16 cellular contexts compared by ENCODE assay signal in the genomic region with DNA sequence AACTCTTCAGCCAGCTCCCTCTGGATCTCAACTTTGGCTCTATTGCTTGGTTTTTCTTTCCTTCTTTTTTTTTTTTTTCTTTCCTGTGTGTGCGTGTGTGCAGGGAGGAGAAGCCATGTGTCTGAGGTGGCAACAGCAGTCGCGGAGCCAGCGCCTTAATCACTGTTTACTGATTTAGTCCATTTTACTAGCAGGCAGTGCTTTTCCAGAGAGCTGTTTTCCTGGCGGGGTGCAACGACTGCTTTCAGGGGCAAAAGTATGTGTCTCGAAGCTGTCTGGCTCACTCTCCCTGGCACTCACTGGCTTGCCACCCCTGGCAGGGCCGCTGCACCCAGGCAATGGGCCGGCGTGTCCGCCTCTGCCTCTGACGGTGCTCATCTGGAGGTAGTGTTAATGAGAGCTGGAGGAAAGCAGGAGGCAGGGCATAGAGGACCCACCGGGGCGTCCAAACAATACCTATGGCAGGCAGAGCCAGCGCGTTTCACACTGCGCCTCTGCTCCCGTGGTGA.
DNase-seq lines count a peak whose midpoint lies in the region; ATAC-seq, FAIRE-seq and TF ChIP-seq lines count a peak whose summit lies in the region.
"Had no signal": no experiment of that assay in that cellular context is flagged by ENCODE, and none has a peak within 500 bp of the region (broad histone marks: within the 10 kb centered on the region; RNA-seq: fewer than 3 reads in every experiment).

No MANE protein-coding gene starts in this region.

- no peak overlapping the region for H4K91ac ChIP-seq in IMR-90 (ENCODE audit: insufficient read depth, low read depth, low read length)

- WGBS in A549 (ENCODE audit: missing lambda C conversion rate) = 74% methylated on average over 12 of the region's 18 CpGs
- 44% methylated on average over 3 of the region's 18 CpGs; no CpG with 5 or more reads in 1 of the 2 experiments for WGBS in IMR-90 (ENCODE audit: extremely low coverage in 2 of 2, insufficient read length in 1 of 2), 2 experiments

- H2BK20ac ChIP-seq in IMR-90 (ENCODE audit: low read depth, low read length) = no peak overlapping the region

- BruUV-seq in IMR-90 (replicated peaks; lab: Mats Ljungman, UMichigan) = no TSS peak

- H3K79me1 ChIP-seq in IMR-90 (ENCODE audit: low read depth in 1 of 2, low read length in 2 of 2) = no peaks in the 10 kb centered on the region

- DNase-seq in A549 (ENCODE audit: low read depth in 1 of 2, low spot score in 1 of 2) = no peak
- DNase-seq in IMR-90 = no peak
- DNase-seq in occipital lobe (lab: John Stamatoyannopoulos, UW) = peak; percentile 6
- DNase-seq in activated CD4-positive, alpha-beta T cell treated with anti-CD3 and anti-CD28 coated beads, Interleukin-2, amount 10 ng/mL, durations not matched to agents 7 days and 5 days = no peak
- DNase-seq in NCI-H187 treated with DMSO at 0.1 percent for 48 hours (lab: John Stamatoyannopoulos, UW) = no peak
- no peak for DNase-seq in brain microvascular endothelial cell
- DNase-seq: activated CD4-positive, alpha-beta T cell treated with anti-CD3 and anti-CD28 coated beads for 4 hours; activated naive CD8-positive, alpha-beta T cell treated with anti-CD3 and anti-CD28 coated beads for 36 hours; activated T-cell treated with anti-CD3 and anti-CD28 coated beads, Interleukin-2, amount 50 U/mL, for 1 hour; cerebellar nuclear complex; heart left ventricle; SIG-M5; stimulated activated CD4-positive, alpha-beta T cell treated with anti-CD3 and anti-CD28 coated beads, Interleukin-15, amount 100 ng/mL, for 24 hours had no signal

- TF ChIP-seq RAD21 in A549 (conservative IDR thresholded peaks at IDR 0.05 in 1 of 2, IDR thresholded peaks at IDR 0.05 in 1 of 2) (no peak), IMR-90 (IDR thresholded peaks at IDR 0.05; ENCODE audit: low read length) (no peak)

- H3K27me3 ChIP-seq in IMR-90 (ENCODE audit: control insufficient read depth, insufficient read depth, low read length) (no peaks in the 10 kb centered on the region; the same call in 1 of the 2 replicates), brain microvascular endothelial cell (replicated peaks) (no peaks in the 10 kb centered on the region)
- H3K27me3 ChIP-seq: heart left ventricle had no signal

- TF ChIP-seq EP300 in A549 (IDR thresholded peaks at IDR 0.05) = no peak

- no peak overlapping the region for H3K56ac ChIP-seq in IMR-90 (ENCODE audit: extremely low read depth, insufficient read depth, low read length)

- H3K4me3 ChIP-seq in A549 (no peak overlapping the region), IMR-90 (ENCODE audit: insufficient read depth, low read depth, low read length) (no peak overlapping the region), brain microvascular endothelial cell (ENCODE audit: low read depth, low read length) (no peak overlapping the region)

- ATAC-seq in A549 (no peak), IMR-90 (ENCODE audit: low read depth) (no peak), HG03045 (IDR thresholded peaks at IDR 0.05; ENCODE audit: unreplicated experiment) (no peak)
- ATAC-seq: heart left ventricle had no signal

- no peak overlapping the region for H3K4ac ChIP-seq in IMR-90 (ENCODE audit: low read depth, low read length)

- H3K9me3 Mint-ChIP-seq in brain = no peaks in the 10 kb centered on the region
- peaks cover 2% of the 10 kb centered on the region for H3K9me3 Mint-ChIP-seq in activated CD4-positive, alpha-beta T cell treated with anti-CD3 and anti-CD28 coated beads, Interleukin-2, amount 10 ng/mL, durations not matched to agents 7 days and 5 days
- H3K9me3 Mint-ChIP-seq: activated naive CD8-positive, alpha-beta T cell treated with anti-CD3 and anti-CD28 coated beads for 36 hours had no signal

- CTCF ChIA-PET in A549 (lab: Yijun Ruan, JAX) = interaction anchor here (0.6 to 0.7 kb wide), 2 partner anchors 23 to 962 kb away, joined by 3 read pairs; no protein-coding TSS in a partner anchor
- CTCF ChIA-PET in IMR-90 (lab: Yijun Ruan, JAX) = interaction anchor here (0.7 kb wide), 1 partner anchor 22 kb away, joined by 5 read pairs; no protein-coding TSS in a partner anchor
- CTCF ChIA-PET in activated CD4-positive, alpha-beta T cell treated with anti-CD3 and anti-CD28 coated beads, Interleukin-2, amount 10 ng/mL, durations not matched to agents 7 days and 5 days (lab: Charles Lee) = interaction anchor here (0.6 kb wide), 3 partner anchors 25 to 157 kb away, joined by 3 to 4 read pairs (median 3); no protein-coding TSS in a partner anchor

- H2AFZ ChIP-seq in IMR-90 (replicated peaks; ENCODE audit: low read length, poor library complexity) = peak overlapping the region; percentile 28

- H3K4me2 ChIP-seq in A549 (no peak overlapping the region), IMR-90 (ENCODE audit: low read depth, low read length) (no peak overlapping the region)

- H3K27ac Mint-ChIP-seq in brain = peak overlapping the region; percentile 38 to 89 (median 80)
- H3K27ac Mint-ChIP-seq in activated CD4-positive, alpha-beta T cell treated with anti-CD3 and anti-CD28 coated beads, Interleukin-2, amount 10 ng/mL, durations not matched to agents 7 days and 5 days = no peak overlapping the region
- H3K27ac Mint-ChIP-seq: activated naive CD8-positive, alpha-beta T cell treated with anti-CD3 and anti-CD28 coated beads for 36 hours had no signal

- H3K4me1 Mint-ChIP-seq in brain = peaks cover 37% of the 10 kb centered on the region
- peaks cover 5% of the 10 kb centered on the region for H3K4me1 Mint-ChIP-seq in activated CD4-positive, alpha-beta T cell treated with anti-CD3 and anti-CD28 coated beads, Interleukin-2, amount 10 ng/mL, durations not matched to agents 7 days and 5 days

- no peaks in the 10 kb centered on the region; the same call in 1 of the 2 replicates for H3K9me1 ChIP-seq in IMR-90 (ENCODE audit: insufficient read depth, low read length)

- H4K8ac ChIP-seq in IMR-90 (ENCODE audit: low read depth in 2 of 2, low read length in 2 of 2) = no peak overlapping the region

- H3K4me3 Mint-ChIP-seq in brain = peak overlapping the region; percentile 49 to 81 (median 63)
- no peak overlapping the region for H3K4me3 Mint-ChIP-seq in activated CD4-positive, alpha-beta T cell treated with anti-CD3 and anti-CD28 coated beads, Interleukin-2, amount 10 ng/mL, durations not matched to agents 7 days and 5 days
- H3K4me3 Mint-ChIP-seq: activated naive CD8-positive, alpha-beta T cell treated with anti-CD3 and anti-CD28 coated beads for 36 hours had no signal

- peaks cover 4% of the 10 kb centered on the region for H3K27me3 Mint-ChIP-seq in brain
- peaks cover 5% of the 10 kb centered on the region for H3K27me3 Mint-ChIP-seq in activated CD4-positive, alpha-beta T cell treated with anti-CD3 and anti-CD28 coated beads, Interleukin-2, amount 10 ng/mL, durations not matched to agents 7 days and 5 days

- H4K20me1 ChIP-seq in IMR-90 (ENCODE audit: insufficient read depth, low read length) = no peaks in the 10 kb centered on the region

- no peak overlapping the region for H3K9ac ChIP-seq in IMR-90 (ENCODE audit: low read depth, low read length)

- no peak overlapping the region for H2BK120ac ChIP-seq in IMR-90 (ENCODE audit: low read depth, low read length)

- TF ChIP-seq CTCF in A549 (IDR thresholded peaks at IDR 0.05) = no peak
- no peak for TF ChIP-seq CTCF in IMR-90 (conservative IDR thresholded peaks at IDR 0.05; ENCODE audit: low read depth, low read length)
- no peak for TF ChIP-seq CTCF in brain (conservative IDR thresholded peaks at IDR 0.05)
- TF ChIP-seq CTCF in brain microvascular endothelial cell (IDR thresholded peaks at IDR 0.05; ENCODE audit: low read depth, low read length, missing control alignments) = no peak

- no peaks in the 10 kb centered on the region for H3K36me3 ChIP-seq in IMR-90 (ENCODE audit: control insufficient read depth, insufficient read depth, low read length)
- no peaks in the 10 kb centered on the region for H3K36me3 ChIP-seq in brain microvascular endothelial cell (replicated peaks)
- H3K36me3 ChIP-seq: heart left ventricle had no signal

- H3K4me1 ChIP-seq in A549 (no peaks in the 10 kb centered on the region), IMR-90 (ENCODE audit: control insufficient read depth, insufficient read depth, low read length) (no peaks in the 10 kb centered on the region)

- no peak overlapping the region for H2BK5ac ChIP-seq in IMR-90 (ENCODE audit: low read depth, low read length, poor library complexity, severe bottlenecking)

- POLR2A ChIA-PET in A549 (lab: Yijun Ruan, JAX) = no interaction called here
- POLR2A ChIA-PET in IMR-90 (lab: Charles Lee; ENCODE audit: unreplicated experiment) = no interaction called here
- POLR2A ChIA-PET in activated CD4-positive, alpha-beta T cell treated with anti-CD3 and anti-CD28 coated beads, Interleukin-2, amount 10 ng/mL, durations not matched to agents 7 days and 5 days (lab: Charles Lee) = no interaction called here

- no peak for FAIRE-seq in A549 (lab: Jason Lieb, UNC)
- FAIRE-seq: endothelial cell of umbilical vein had no signal

- TF ChIP-seq POLR2A in A549 (IDR thresholded peaks at IDR 0.05; ENCODE audit: low read length) (0 out of 2 replicates have a peak, but pooled peaks have one; percentile 10), IMR-90 (IDR thresholded peaks at IDR 0.05; ENCODE audit: low read depth, low read length) (no peak)

- dilution Hi-C loops in IMR-90 (cut with HindIII; ENCODE audit: low sequenced_read_pairs, unreplicated experiment) = no loop called here

- H3K27ac ChIP-seq in A549 = no peak overlapping the region
- H3K27ac ChIP-seq in IMR-90 (ENCODE audit: insufficient read depth, low read length) = no peak overlapping the region
- H3K27ac ChIP-seq in brain microvascular endothelial cell = no peak overlapping the region

- H3K36me3 Mint-ChIP-seq in brain = no peaks in the 10 kb centered on the region
- no peaks in the 10 kb centered on the region for H3K36me3 Mint-ChIP-seq in activated CD4-positive, alpha-beta T cell treated with anti-CD3 and anti-CD28 coated beads, Interleukin-2, amount 10 ng/mL, durations not matched to agents 7 days and 5 days (ENCODE audit: low read depth)
- H3K36me3 Mint-ChIP-seq: activated naive CD8-positive, alpha-beta T cell treated with anti-CD3 and anti-CD28 coated beads for 36 hours had no signal

- in situ Hi-C loops in IMR-90 (cut with MboI; ENCODE audit: low sequenced_read_pairs) = no loop called here
- in situ Hi-C loops in brain microvascular endothelial cell (cut with HindIII; ENCODE audit: low pct_ligation_motif_present, low sequenced_read_pairs) = no loop called here

- H3K23ac ChIP-seq in IMR-90 (ENCODE audit: low read depth, low read length) = no peak overlapping the region

- no peak overlapping the region for H2BK15ac ChIP-seq in IMR-90 (ENCODE audit: low read depth, low read length)

- intact Hi-C loops in IMR-90 (cut with micrococcal nuclease) = no loop called here

- H3K18ac ChIP-seq in IMR-90 (ENCODE audit: low read depth, low read length) = no peak overlapping the region

- no peak overlapping the region for H3K14ac ChIP-seq in IMR-90 (replicated peaks; ENCODE audit: low read depth, low read length)

- no peaks in the 10 kb centered on the region for H3K9me3 ChIP-seq in A549
- H3K9me3 ChIP-seq in IMR-90 (ENCODE audit: control insufficient read depth, insufficient read depth, low read length) = no peaks in the 10 kb centered on the region
- H3K9me3 ChIP-seq: heart left ventricle had no signal

- no peak overlapping the region for H2AK5ac ChIP-seq in IMR-90 (ENCODE audit: low read depth, low read length)

- no peak overlapping the region for H2AK9ac ChIP-seq in IMR-90 (replicated peaks; ENCODE audit: low read depth, low read length, poor library complexity)

- H4K5ac ChIP-seq in IMR-90 (ENCODE audit: low read depth, low read length) = no peak overlapping the region
